ENCODE assay signal across 8 cellular contexts in the genomic region with DNA sequence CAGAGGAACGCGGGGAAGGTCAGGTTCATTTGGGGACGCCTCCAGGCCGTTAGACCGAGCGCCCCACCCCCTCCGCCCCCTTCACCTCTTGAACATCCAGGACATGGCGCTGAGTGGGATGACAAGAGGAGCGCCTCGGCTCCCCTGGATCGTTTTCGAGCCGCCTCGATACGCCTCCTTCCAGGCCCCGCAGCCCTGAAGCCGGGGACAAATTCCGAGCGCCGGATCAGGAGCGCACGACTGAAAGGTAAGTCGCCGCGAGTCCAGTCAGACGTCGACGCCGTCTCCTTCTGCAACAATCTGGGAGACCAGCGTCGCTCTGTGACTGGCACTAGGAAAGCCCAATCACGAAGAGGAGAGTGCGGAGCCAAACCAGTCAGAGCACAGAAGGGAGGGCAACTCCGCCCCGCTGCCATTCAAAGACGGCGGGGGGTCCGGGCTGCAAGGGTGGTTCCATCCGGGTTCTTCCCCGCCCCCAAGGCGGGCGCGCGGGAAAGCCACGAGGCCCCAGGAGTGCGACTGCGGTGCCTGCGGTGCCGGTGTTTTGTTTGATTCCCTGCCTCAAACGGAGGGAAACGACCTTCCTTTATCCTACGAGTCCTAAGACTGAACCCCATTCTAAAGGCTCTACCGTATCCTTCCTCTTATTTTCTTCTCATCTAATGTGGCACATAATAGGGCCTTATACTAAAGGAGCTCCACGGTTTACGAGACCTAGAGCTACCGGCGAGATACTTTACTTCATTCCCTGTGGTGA. TPM values are rescaled to one million over a fixed set of nuclear protein-coding genes. Genes with fewer than 3 reads are reported as not detected.
DNase-seq lines count a peak whose midpoint lies in the region; ATAC-seq, FAIRE-seq and TF ChIP-seq lines count a peak whose summit lies in the region.

A gene with protein sequence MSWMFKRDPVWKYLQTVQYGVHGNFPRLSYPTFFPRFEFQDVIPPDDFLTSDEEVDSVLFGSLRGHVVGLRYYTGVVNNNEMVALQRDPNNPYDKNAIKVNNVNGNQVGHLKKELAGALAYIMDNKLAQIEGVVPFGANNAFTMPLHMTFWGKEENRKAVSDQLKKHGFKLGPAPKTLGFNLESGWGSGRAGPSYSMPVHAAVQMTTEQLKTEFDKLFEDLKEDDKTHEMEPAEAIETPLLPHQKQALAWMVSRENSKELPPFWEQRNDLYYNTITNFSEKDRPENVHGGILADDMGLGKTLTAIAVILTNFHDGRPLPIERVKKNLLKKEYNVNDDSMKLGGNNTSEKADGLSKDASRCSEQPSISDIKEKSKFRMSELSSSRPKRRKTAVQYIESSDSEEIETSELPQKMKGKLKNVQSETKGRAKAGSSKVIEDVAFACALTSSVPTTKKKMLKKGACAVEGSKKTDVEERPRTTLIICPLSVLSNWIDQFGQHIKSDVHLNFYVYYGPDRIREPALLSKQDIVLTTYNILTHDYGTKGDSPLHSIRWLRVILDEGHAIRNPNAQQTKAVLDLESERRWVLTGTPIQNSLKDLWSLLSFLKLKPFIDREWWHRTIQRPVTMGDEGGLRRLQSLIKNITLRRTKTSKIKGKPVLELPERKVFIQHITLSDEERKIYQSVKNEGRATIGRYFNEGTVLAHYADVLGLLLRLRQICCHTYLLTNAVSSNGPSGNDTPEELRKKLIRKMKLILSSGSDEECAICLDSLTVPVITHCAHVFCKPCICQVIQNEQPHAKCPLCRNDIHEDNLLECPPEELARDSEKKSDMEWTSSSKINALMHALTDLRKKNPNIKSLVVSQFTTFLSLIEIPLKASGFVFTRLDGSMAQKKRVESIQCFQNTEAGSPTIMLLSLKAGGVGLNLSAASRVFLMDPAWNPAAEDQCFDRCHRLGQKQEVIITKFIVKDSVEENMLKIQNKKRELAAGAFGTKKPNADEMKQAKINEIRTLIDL (minus strand): TSS at position 302 of the 757 bp plus-strand sequence. CDS start 197 bp downstream, at position 105.

- H3K9ac ChIP-seq in smooth muscle cell (ENCODE audit: low read depth), result peak within 1 kb of the TSS; percentile 26

- TF ChIP-seq CTCF in A549 (IDR thresholded peaks at IDR 0.05) (no peak), WI38 (IDR thresholded peaks at IDR 0.05; ENCODE audit: low read depth, low read length) (no peak), cardiac fibroblast (IDR thresholded peaks at IDR 0.05; ENCODE audit: low read depth, low read length) (no peak), smooth muscle cell (IDR thresholded peaks at IDR 0.05; ENCODE audit: borderline replicate concordance, insufficient read depth, poor library complexity, severe bottlenecking) (no peak)

- no peak for TF ChIP-seq EP300 in A549 (IDR thresholded peaks at IDR 0.05)

- DNase-seq in A549 (ENCODE audit: low read depth in 1 of 2, low spot score in 1 of 2) (peak; percentile 96 to 98), NCI-H2196 treated with DMSO at 0.1 percent for 48 hours (lab: John Stamatoyannopoulos, UW; ENCODE audit: unreplicated experiment) (peak; percentile 99), cardiac fibroblast (ENCODE audit: low read depth in 2 of 2) (peak; percentile 99), iPS-NIHi7 (ENCODE audit: extremely low spot score) (peak; percentile 96), smooth muscle cell (lab: John Stamatoyannopoulos, UW; ENCODE audit: unreplicated experiment) (peak; percentile 61)

- H3K36me3 ChIP-seq in smooth muscle cell (ENCODE audit: low read depth), result no peaks in the 10 kb centered on the region

- FAIRE-seq in A549 (lab: Jason Lieb, UNC), result no peak

- TF ChIP-seq RAD21 in A549 (conservative IDR thresholded peaks at IDR 0.05 in 1 of 2, IDR thresholded peaks at IDR 0.05 in 1 of 2), result no peak

- TF ChIP-seq POLR2A in A549 (IDR thresholded peaks at IDR 0.05; ENCODE audit: low read length), result peak; percentile 62

- WGBS in A549 (ENCODE audit: missing lambda C conversion rate), result 12% methylated on average over 40 of the region's 57 CpGs
- WGBS in smooth muscle cell (ENCODE audit: low lambda C conversion rate), result 11% methylated on average over 57 of the region's 57 CpGs

- peak within 1 kb of the TSS; percentile 71 for H3K4me3 ChIP-seq in A549
- H3K4me3 ChIP-seq in WI38 (ENCODE audit: low read depth, low read length), result peak within 1 kb of the TSS; percentile 91
- H3K4me3 ChIP-seq in cardiac fibroblast (replicated peaks in 1 of 2; ENCODE audit: low read depth in 2 of 2, low read length in 2 of 2), result peak within 1 kb of the TSS; percentile 91 to 92
- peak within 1 kb of the TSS; percentile 90 for H3K4me3 ChIP-seq in smooth muscle cell

- H3K4me2 ChIP-seq in A549 (peak within 1 kb of the TSS; percentile 86), smooth muscle cell (peak within 1 kb of the TSS; percentile 96)

- H3K27me3 ChIP-seq in smooth muscle cell (ENCODE audit: low read depth), result no peaks in the 10 kb centered on the region

- no peaks in the 10 kb centered on the region for H3F3A ChIP-seq in smooth muscle cell (ENCODE audit: low read depth)

- peak within 1 kb of the TSS; percentile 98 for H2AFZ ChIP-seq in smooth muscle cell (ENCODE audit: low read depth)

- H3K4me1 ChIP-seq in A549, result peaks cover 16% of the 10 kb centered on the region
- H3K4me1 ChIP-seq in smooth muscle cell (ENCODE audit: low read depth), result peaks cover 11% of the 10 kb centered on the region

- POLR2A ChIA-PET in A549 (lab: Yijun Ruan, JAX), result interaction anchor here (1.0 kb wide), 1 partner anchor 43 kb away, joined by 3 read pairs; no protein-coding TSS in a partner anchor

- H3K27ac ChIP-seq in A549 (peak within 1 kb of the TSS; percentile 75 to 90), smooth muscle cell (ENCODE audit: low read depth) (no peak within 1 kb of the TSS)

- peaks cover 22% of the 10 kb centered on the region for H4K20me1 ChIP-seq in smooth muscle cell (ENCODE audit: low read depth)

- ATAC-seq in A549, result peak; percentile 99 to 100
- peak; percentile 99 for ATAC-seq in GM18867 (IDR thresholded peaks at IDR 0.05; ENCODE audit: unreplicated experiment)
- peak; percentile 98 for ATAC-seq in HG03103 (IDR thresholded peaks at IDR 0.05; ENCODE audit: low read depth, unreplicated experiment)

- H3K79me2 ChIP-seq in smooth muscle cell (ENCODE audit: low read depth), result peaks cover 35% of the 10 kb centered on the region

- peaks cover 6% of the 10 kb centered on the region; the same call in 1 of the 3 replicates for H3K9me3 ChIP-seq in A549
- H3K9me3 ChIP-seq in smooth muscle cell (replicated peaks; ENCODE audit: low read depth), result no peaks in the 10 kb centered on the region

- CTCF ChIA-PET in A549 (lab: Yijun Ruan, JAX), result interaction anchor here (1.2 kb wide), 1 partner anchor 9 kb away, joined by 4 read pairs; no protein-coding TSS in a partner anchor

TF ChIP-seq in A549, 52 proteins besides CTCF, POLR2A, EP300 and RAD21 (continues in another document):
- TF ChIP-seq EHF (CRISPR knock-in tag; IDR thresholded peaks at IDR 0.05) (peak; percentile 67; the same call in 1 of the 2 replicates), KDM5A (IDR thresholded peaks at IDR 0.05) (no peak), MAFK (IDR thresholded peaks at IDR 0.05; ENCODE audit: partially characterized antibody) (no peak), KDM1A (IDR thresholded peaks at IDR 0.05; ENCODE audit: low read depth) (no peak), CHD2 (IDR thresholded peaks at IDR 0.05; ENCODE audit: low read length, partially characterized antibody) (peak; percentile 63), PHF8 (IDR thresholded peaks at IDR 0.05; ENCODE audit: borderline replicate concordance, low read depth) (no peak), JUN (IDR thresholded peaks at IDR 0.05) (peak; percentile 29 to 83; a peak in 4 of 5 replicates), FOXS1 (CRISPR knock-in tag; IDR thresholded peaks at IDR 0.05) (no peak), NFE2L2 (conservative IDR thresholded peaks at IDR 0.05; ENCODE audit: low read length) (no peak)
- TF ChIP-seq, protein P1, sequence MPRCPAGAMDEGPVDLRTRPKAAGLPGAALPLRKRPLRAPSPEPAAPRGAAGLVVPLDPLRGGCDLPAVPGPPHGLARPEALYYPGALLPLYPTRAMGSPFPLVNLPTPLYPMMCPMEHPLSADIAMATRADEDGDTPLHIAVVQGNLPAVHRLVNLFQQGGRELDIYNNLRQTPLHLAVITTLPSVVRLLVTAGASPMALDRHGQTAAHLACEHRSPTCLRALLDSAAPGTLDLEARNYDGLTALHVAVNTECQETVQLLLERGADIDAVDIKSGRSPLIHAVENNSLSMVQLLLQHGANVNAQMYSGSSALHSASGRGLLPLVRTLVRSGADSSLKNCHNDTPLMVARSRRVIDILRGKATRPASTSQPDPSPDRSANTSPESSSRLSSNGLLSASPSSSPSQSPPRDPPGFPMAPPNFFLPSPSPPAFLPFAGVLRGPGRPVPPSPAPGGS (IDR thresholded peaks at IDR 0.05), result peak; percentile 66; the same call in 1 of the 3 replicates
- TF ChIP-seq, protein P2, sequence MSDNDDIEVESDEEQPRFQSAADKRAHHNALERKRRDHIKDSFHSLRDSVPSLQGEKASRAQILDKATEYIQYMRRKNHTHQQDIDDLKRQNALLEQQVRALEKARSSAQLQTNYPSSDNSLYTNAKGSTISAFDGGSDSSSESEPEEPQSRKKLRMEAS (IDR thresholded peaks at IDR 0.05), result peak; percentile 100
- TF ChIP-seq, protein P3, sequence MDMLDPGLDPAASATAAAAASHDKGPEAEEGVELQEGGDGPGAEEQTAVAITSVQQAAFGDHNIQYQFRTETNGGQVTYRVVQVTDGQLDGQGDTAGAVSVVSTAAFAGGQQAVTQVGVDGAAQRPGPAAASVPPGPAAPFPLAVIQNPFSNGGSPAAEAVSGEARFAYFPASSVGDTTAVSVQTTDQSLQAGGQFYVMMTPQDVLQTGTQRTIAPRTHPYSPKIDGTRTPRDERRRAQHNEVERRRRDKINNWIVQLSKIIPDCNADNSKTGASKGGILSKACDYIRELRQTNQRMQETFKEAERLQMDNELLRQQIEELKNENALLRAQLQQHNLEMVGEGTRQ (IDR thresholded peaks at IDR 0.05), result no peak
- TF ChIP-seq, protein P4, sequence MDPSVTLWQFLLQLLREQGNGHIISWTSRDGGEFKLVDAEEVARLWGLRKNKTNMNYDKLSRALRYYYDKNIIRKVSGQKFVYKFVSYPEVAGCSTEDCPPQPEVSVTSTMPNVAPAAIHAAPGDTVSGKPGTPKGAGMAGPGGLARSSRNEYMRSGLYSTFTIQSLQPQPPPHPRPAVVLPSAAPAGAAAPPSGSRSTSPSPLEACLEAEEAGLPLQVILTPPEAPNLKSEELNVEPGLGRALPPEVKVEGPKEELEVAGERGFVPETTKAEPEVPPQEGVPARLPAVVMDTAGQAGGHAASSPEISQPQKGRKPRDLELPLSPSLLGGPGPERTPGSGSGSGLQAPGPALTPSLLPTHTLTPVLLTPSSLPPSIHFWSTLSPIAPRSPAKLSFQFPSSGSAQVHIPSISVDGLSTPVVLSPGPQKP (IDR thresholded peaks at IDR 0.05; ENCODE audit: low read depth, low read length), result no peak

RNA-seq across cellular contexts. Expression of the gene that starts here (rescaled TPM):
- polyA plus RNA-seq in A549 (2011; rRNA removed) (43.9 and 61.6 TPM in 2 replicates), A549 (2017; fragmentation: RNase III; extraction: RNeasy Plus Mini Kit Qiagen cat#74134 plus additional on column Dnase treatment) (25.5 to 26.7 TPM (median 26.3 TPM) in 3 replicates), smooth muscle cell (23.2 and 24.2 TPM in 2 replicates)
- polyA plus RNA-seq in A549 (2012; cell fraction: cytosol; rRNA removed), result 7.3 and 8.1 TPM in 2 replicates
- 11.3 and 14.9 TPM in 2 replicates for polyA plus RNA-seq in A549 (2012; cell fraction: nucleus; rRNA removed)
- polyA minus RNA-seq in A549 (2011; rRNA and poly(A)+ RNA removed), result 12.8 and 18.3 TPM in 2 replicates
- total RNA-seq in smooth muscle cell, result 34.9 and 56.3 TPM in 2 replicates
